11 cellular contexts compared by ENCODE assay signal in the genomic region with DNA sequence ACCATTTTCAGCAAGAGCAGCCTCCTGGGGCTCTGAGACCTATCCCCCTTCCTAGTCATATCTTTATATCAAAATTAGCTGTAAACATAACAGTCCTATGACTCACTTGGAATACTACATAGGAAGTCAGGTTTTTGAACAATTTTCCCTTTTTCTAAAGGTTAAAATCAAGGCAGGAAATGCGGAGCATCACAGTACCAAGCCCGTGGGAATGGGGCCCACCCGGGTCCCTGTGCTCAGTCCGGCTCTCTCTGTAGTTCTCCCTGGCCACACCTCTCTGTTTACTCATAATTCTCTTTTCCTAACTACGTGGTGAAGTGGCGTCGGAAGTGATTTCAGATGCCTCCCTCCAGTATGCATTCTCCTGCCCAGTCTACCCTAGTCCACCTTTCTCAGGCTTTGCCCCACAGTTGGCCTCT.
DNase-seq lines count a peak whose midpoint lies in the region; ATAC-seq and TF ChIP-seq lines count a peak whose summit lies in the region.
"Had no signal": no experiment of that assay in that cellular context is flagged by ENCODE, and none has a peak within 500 bp of the region (broad histone marks: within the 10 kb centered on the region; RNA-seq: fewer than 3 reads in every experiment).

No MANE protein-coding gene starts in this region.

- no peak overlapping the region; the same call in 1 of the 2 replicates for H3K4me3 ChIP-seq in PC-3 (ENCODE audit: low read length)
- H3K4me3 ChIP-seq in esophagus muscularis mucosa = no peak overlapping the region
- no peak overlapping the region for H3K4me3 ChIP-seq in skeletal muscle satellite cell (ENCODE audit: low read length)

- 76% methylated on average over 7 of the region's 7 CpGs for WGBS in esophagus muscularis mucosa

- H3K79me2 ChIP-seq in PC-3 (ENCODE audit: low read length) = no peaks in the 10 kb centered on the region

- no peaks in the 10 kb centered on the region for H3K9me2 ChIP-seq in PC-3 (replicated peaks; ENCODE audit: low read length)

- H3K4me1 ChIP-seq in PC-3 (ENCODE audit: insufficient read depth, low read length) = peaks cover 80% of the 10 kb centered on the region
- H3K4me1 ChIP-seq in esophagus muscularis mucosa = peaks cover 37 to 70% (median 42%) of the 10 kb centered on the region in 4 donors
- peaks cover 77% of the 10 kb centered on the region for H3K4me1 ChIP-seq in skeletal muscle satellite cell (ENCODE audit: control insufficient read depth, insufficient read depth, low read length)

- H3K4me2 ChIP-seq in PC-3 (ENCODE audit: low read length) (peak overlapping the region; percentile 55), skeletal muscle satellite cell (ENCODE audit: low read length) (peak overlapping the region; percentile 6)

- DNase-seq in Daoy (ENCODE audit: low read depth) (peak; percentile 48), PC-3 (peak; percentile 69), esophagus muscularis mucosa (ENCODE audit: extremely low spot score) (no peak), AML-193 (lab: John Stamatoyannopoulos, UW) (no peak), germinal center (ENCODE audit: low spot score) (no peak)
- DNase-seq in NK-92 treated with Interleukin-12 subunit alpha and Interleukin-12 subunit beta, amount 100 ng/mL, for 24 hours (lab: John Stamatoyannopoulos, UW) = no peak
- DNase-seq: activated T-cell treated with anti-CD3 and anti-CD28 coated beads, Interleukin-2, amount 50 U/mL, for 4 hours; hippocampal formation; NCI-H1048 had no signal

- peak overlapping the region; percentile 80 for H3K27ac ChIP-seq in PC-3 (ENCODE audit: low read length)
- peak overlapping the region in 3 of 4 donors; percentile 35 to 53 (median 39) for H3K27ac ChIP-seq in esophagus muscularis mucosa (replicated peaks in 1 of 4)

- H3K27me3 ChIP-seq in PC-3 (ENCODE audit: low read length) (no peaks in the 10 kb centered on the region), esophagus muscularis mucosa (no peaks in the 10 kb centered on the region), skeletal muscle satellite cell (ENCODE audit: control insufficient read depth, insufficient read depth, low read length) (no peaks in the 10 kb centered on the region)

- no peak for TF ChIP-seq POLR2A in esophagus muscularis mucosa (IDR thresholded peaks at IDR 0.05; ENCODE audit: low read depth)

- no TSS peak for BruUV-seq in PC-3 (replicated peaks; lab: Mats Ljungman, UMichigan)

- TF ChIP-seq CTCF in PC-3 (conservative IDR thresholded peaks at IDR 0.05; ENCODE audit: low read depth, low read length) (no peak), esophagus muscularis mucosa (IDR thresholded peaks at IDR 0.05) (no peak)

- H3F3A ChIP-seq in PC-3 (ENCODE audit: low read length, unreplicated experiment) = peaks cover 10% of the 10 kb centered on the region

- no peak for TF ChIP-seq EP300 in esophagus muscularis mucosa (IDR thresholded peaks at IDR 0.05)

- peak overlapping the region; percentile 50 for H2AFZ ChIP-seq in PC-3 (ENCODE audit: low read length)

- CTCF ChIA-PET in PC-3 (lab: Charles Lee) = no interaction called here

- POLR2A ChIA-PET in PC-3 (lab: Charles Lee; ENCODE audit: unreplicated experiment) = no interaction called here

- intact Hi-C loops in PC-3 (cut with micrococcal nuclease) (loop anchor here (2.0 kb wide), 1 partner anchor 109 kb away; no protein-coding TSS in a partner anchor), esophagus muscularis mucosa (cut with DNase I) (no loop called here)

- H3K9ac ChIP-seq in PC-3 (ENCODE audit: low read length) (peak overlapping the region; percentile 45), skeletal muscle satellite cell (ENCODE audit: low read depth, low read length) (peak overlapping the region; percentile 15)

- H3K9me3 ChIP-seq in PC-3 (ENCODE audit: low read length) (no peaks in the 10 kb centered on the region), esophagus muscularis mucosa (no peaks in the 10 kb centered on the region), skeletal muscle satellite cell (replicated peaks; ENCODE audit: low read length) (no peaks in the 10 kb centered on the region)

- no peaks in the 10 kb centered on the region for H3K36me3 ChIP-seq in PC-3 (ENCODE audit: low read depth, low read length)
- no peaks in the 10 kb centered on the region for H3K36me3 ChIP-seq in esophagus muscularis mucosa
- no peaks in the 10 kb centered on the region for H3K36me3 ChIP-seq in skeletal muscle satellite cell (ENCODE audit: insufficient read depth, low read length)

- ATAC-seq in PC-3 (peak; percentile 49), HG03565 (IDR thresholded peaks at IDR 0.05; ENCODE audit: unreplicated experiment) (no peak)
- ATAC-seq: activated T-cell treated with anti-CD3 and anti-CD28 coated beads, Interleukin-2, amount 50 U/mL, for 4 hours had no signal

- no peaks in the 10 kb centered on the region for H4K20me1 ChIP-seq in PC-3 (ENCODE audit: low read length)

Comparison
In these comparisons a context has a peak if more than half of its experiments do, and no peak if none do; other contexts are left out.
1. DNase-seq: peak in Daoy (single experiment) and PC-3 (single experiment); none in esophagus muscularis mucosa (single experiment), NK-92 treated with Interleukin-12 subunit alpha and Interleukin-12 subunit beta, amount 100 ng/mL, for 24 hours (single experiment), AML-193 (0 of 2) and germinal center (single experiment).